Comparison of ENCODE assay signal across 24 cellular contexts in the genomic region with DNA sequence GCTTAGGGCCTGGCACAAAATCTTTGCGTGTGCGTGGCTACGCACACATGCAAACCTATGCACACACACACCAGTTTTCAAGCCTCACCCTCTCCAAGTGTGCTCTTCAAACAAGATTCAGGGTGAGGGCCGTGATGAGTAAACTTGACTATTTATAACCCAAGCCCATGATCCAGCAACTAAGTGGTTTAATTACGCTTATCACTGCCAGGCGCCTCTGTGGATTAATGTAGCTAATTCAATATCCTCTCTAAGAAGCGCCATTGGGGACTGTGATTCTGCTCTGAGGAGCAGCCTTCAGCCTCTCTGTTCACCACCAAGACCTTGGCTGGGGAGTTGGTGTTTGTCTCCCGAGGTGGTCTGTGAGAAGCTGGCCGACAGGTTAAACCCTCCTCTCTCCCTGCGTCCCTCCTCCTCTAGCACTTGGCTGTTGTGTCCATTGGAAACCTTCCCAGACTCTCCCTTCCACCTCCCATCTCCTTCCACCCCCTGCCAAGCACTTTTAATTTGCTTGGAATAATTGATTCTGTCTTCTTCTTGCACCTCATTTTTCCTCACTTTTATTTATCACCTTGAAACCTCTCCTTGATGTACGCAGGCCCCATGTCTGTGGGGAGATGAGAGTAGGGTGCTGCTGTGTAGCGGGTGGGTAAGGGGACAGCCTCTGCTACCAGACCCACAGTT.
DNase-seq lines count a peak whose midpoint lies in the region; ATAC-seq and TF ChIP-seq lines count a peak whose summit lies in the region.
"Had no signal": no experiment of that assay in that cellular context is flagged by ENCODE, and none has a peak within 500 bp of the region (broad histone marks: within the 10 kb centered on the region; RNA-seq: fewer than 3 reads in every experiment).

No MANE protein-coding gene starts in this region.

- H3K4me1 ChIP-seq in heart right ventricle, result peaks cover 0 to 13% (median 5%) of the 10 kb centered on the region in 9 donors

- no peaks in the 10 kb centered on the region for H3K9me3 ChIP-seq in heart right ventricle
- H3K9me3 ChIP-seq: ovary, sigmoid colon had no signal

- no peak overlapping the region for H3K4me3 Mint-ChIP-seq in T-helper 2 cell treated with Interferon-gamma antibody and Interleukin-4, amounts not matched to agents 5 μg/mL and 100 μg/mL, for 36 hours
- H3K4me3 Mint-ChIP-seq: activated CD4-positive, alpha-beta memory T cell treated with anti-CD3 and anti-CD28 coated beads, Interleukin-2, amount 10 ng/mL, durations not matched to agents 7 days and 5 days; activated naive CD4-positive, alpha-beta T cell treated with anti-CD3 and anti-CD28 coated beads, Interleukin-2, amount 10 ng/mL, durations not matched to agents 7 days and 5 days; memory B cell; naive thymus-derived CD4-positive, alpha-beta T cell; WTC11 had no signal

- H3K4me3 ChIP-seq in heart right ventricle, result no peak overlapping the region
- H3K4me3 ChIP-seq: K562, ovary, sigmoid colon had no signal

- H3K27me3 Mint-ChIP-seq in T-helper 2 cell treated with Interferon-gamma antibody and Interleukin-4, amounts not matched to agents 5 μg/mL and 100 μg/mL, for 36 hours (ENCODE audit: low read depth), result peaks cover 7% of the 10 kb centered on the region

- peak; percentile 22 to 86 (median 45) for ATAC-seq in heart right ventricle
- ATAC-seq in GM21717 (IDR thresholded peaks at IDR 0.05; ENCODE audit: unreplicated experiment), result no peak
- ATAC-seq in GM18909 (IDR thresholded peaks at IDR 0.05; ENCODE audit: poor library complexity, unreplicated experiment), result no peak
- ATAC-seq: K562; naive thymus-derived CD4-positive, alpha-beta T cell; WTC11 had no signal

- peaks cover 0 to 85% (median 56%) of the 10 kb centered on the region in 7 donors for H3K27me3 ChIP-seq in heart right ventricle
- H3K27me3 ChIP-seq: ovary, sigmoid colon had no signal

- no peaks in the 10 kb centered on the region for H3K9me3 Mint-ChIP-seq in T-helper 2 cell treated with Interferon-gamma antibody and Interleukin-4, amounts not matched to agents 5 μg/mL and 100 μg/mL, for 36 hours
- H3K9me3 Mint-ChIP-seq: activated CD4-positive, alpha-beta memory T cell treated with anti-CD3 and anti-CD28 coated beads, Interleukin-2, amount 10 ng/mL, durations not matched to agents 7 days and 5 days; activated naive CD4-positive, alpha-beta T cell treated with anti-CD3 and anti-CD28 coated beads, Interleukin-2, amount 10 ng/mL, durations not matched to agents 7 days and 5 days; memory B cell; naive thymus-derived CD4-positive, alpha-beta T cell; WTC11 had no signal

- no peaks in the 10 kb centered on the region for H3K4me1 Mint-ChIP-seq in T-helper 2 cell treated with Interferon-gamma antibody and Interleukin-4, amounts not matched to agents 5 μg/mL and 100 μg/mL, for 36 hours (ENCODE audit: low read depth)
- H3K4me1 Mint-ChIP-seq: activated CD4-positive, alpha-beta memory T cell treated with anti-CD3 and anti-CD28 coated beads, Interleukin-2, amount 10 ng/mL, durations not matched to agents 7 days and 5 days; activated naive CD4-positive, alpha-beta T cell treated with anti-CD3 and anti-CD28 coated beads, Interleukin-2, amount 10 ng/mL, durations not matched to agents 7 days and 5 days; naive thymus-derived CD4-positive, alpha-beta T cell had no signal

- no peak overlapping the region for H3K27ac Mint-ChIP-seq in T-helper 2 cell treated with Interferon-gamma antibody and Interleukin-4, amounts not matched to agents 5 μg/mL and 100 μg/mL, for 36 hours
- H3K27ac Mint-ChIP-seq: activated CD4-positive, alpha-beta memory T cell treated with anti-CD3 and anti-CD28 coated beads, Interleukin-2, amount 10 ng/mL, durations not matched to agents 7 days and 5 days; activated naive CD4-positive, alpha-beta T cell treated with anti-CD3 and anti-CD28 coated beads, Interleukin-2, amount 10 ng/mL, durations not matched to agents 7 days and 5 days; memory B cell; naive thymus-derived CD4-positive, alpha-beta T cell; WTC11 had no signal

- intact Hi-C loops in heart right ventricle (cut with DNase I), result no loop called here

- no peak overlapping the region for H3K27ac ChIP-seq in heart right ventricle
- H3K27ac ChIP-seq: ovary, sigmoid colon had no signal

- WGBS in heart right ventricle, 2 donors, result 36 to 51% methylated on average over 12 of the region's 12 CpGs

- H3K36me3 Mint-ChIP-seq in T-helper 2 cell treated with Interferon-gamma antibody and Interleukin-4, amounts not matched to agents 5 μg/mL and 100 μg/mL, for 36 hours (ENCODE audit: low read depth), result no peaks in the 10 kb centered on the region
- H3K36me3 Mint-ChIP-seq: activated naive CD4-positive, alpha-beta T cell treated with anti-CD3 and anti-CD28 coated beads, Interleukin-2, amount 10 ng/mL, durations not matched to agents 7 days and 5 days; memory B cell; naive thymus-derived CD4-positive, alpha-beta T cell; WTC11 had no signal

- DNase-seq in D341Med (ENCODE audit: low spot score), result peak; percentile 71
- DNase-seq in NCI-H1092 treated with DMSO at 0.1 percent for 48 hours (lab: John Stamatoyannopoulos, UW), result peak; percentile 93
- DNase-seq in NCI-H82 (lab: John Stamatoyannopoulos, UW), result peak; percentile 97
- no peak for DNase-seq in heart right ventricle
- DNase-seq in SIG-M5 treated with dmso at 0.1 percent for 504 hours (lab: John Stamatoyannopoulos, UW; ENCODE audit: unreplicated experiment), result no peak
- no peak for DNase-seq in T-helper 2 cell treated with Interferon-gamma antibody and Interleukin-4, amounts not matched to agents 5 μg/mL and 100 μg/mL, for 36 hours (ENCODE audit: low spot score)
- DNase-seq: activated CD4-positive, alpha-beta memory T cell treated with anti-CD3 and anti-CD28 coated beads, Interleukin-2, amount 10 ng/mL, durations not matched to agents 7 days and 5 days; activated naive CD4-positive, alpha-beta T cell treated with anti-CD3 and anti-CD28 coated beads, Interleukin-2, amount 10 ng/mL, durations not matched to agents 7 days and 5 days; activated T-cell treated with anti-CD3 and anti-CD28 coated beads, Interleukin-2, amount 50 U/mL, for 1 hour; AML-193; aorta; effector memory CD4-positive, alpha-beta T cell; naive thymus-derived CD4-positive, alpha-beta T cell; NCI-H2227 treated with DMSO at 0.1 percent for 48 hours; ovary; SIG-M5; sigmoid colon; stimulated activated naive CD4-positive, alpha-beta T cell; trophoblast cell had no signal

- no peaks in the 10 kb centered on the region for H3K36me3 ChIP-seq in heart right ventricle
- H3K36me3 ChIP-seq: ovary, sigmoid colon had no signal

- TF ChIP-seq CTCF in heart right ventricle (IDR thresholded peaks at IDR 0.05), result no peak

Comparison
In these comparisons a context has a peak if more than half of its experiments do, and no peak if none do; other contexts are left out.
1. DNase-seq: peak in D341Med (single experiment), NCI-H1092 treated with DMSO at 0.1 percent for 48 hours (single experiment) and NCI-H82 (single experiment); none in heart right ventricle (0 of 2), SIG-M5 treated with dmso at 0.1 percent for 504 hours (single experiment) and T-helper 2 cell treated with Interferon-gamma antibody and Interleukin-4, amounts not matched to agents 5 μg/mL and 100 μg/mL, for 36 hours (single experiment).
2. ATAC-seq: peak in heart right ventricle (8 of 8); none in GM21717 (single experiment) and GM18909 (single experiment).